In the genomic region with DNA sequence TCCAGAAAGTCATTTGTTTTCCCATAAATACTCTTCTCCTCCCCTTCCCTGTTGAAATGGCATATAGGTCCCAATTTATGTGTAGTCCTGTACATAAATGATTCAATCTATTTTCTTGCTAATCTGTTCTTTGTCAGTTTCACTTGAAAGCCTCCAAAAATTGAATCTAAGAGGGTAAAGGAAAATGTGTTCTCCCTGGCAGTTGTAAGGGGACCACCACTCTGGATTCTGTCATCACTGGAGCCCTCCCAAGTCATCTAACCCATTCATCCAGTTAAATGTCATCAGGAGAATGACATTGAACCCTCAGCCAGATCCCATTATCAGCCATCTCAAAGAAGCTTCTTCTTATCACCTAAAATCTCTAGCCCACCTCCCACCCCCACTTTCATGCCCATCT, we compare ENCODE assay signal across 28 cellular contexts.
"Had no signal": no experiment of that assay in that cellular context is flagged by ENCODE, and none has a peak within 500 bp of the region (broad histone marks: within the 10 kb centered on the region; RNA-seq: fewer than 3 reads in every experiment).

No MANE protein-coding gene starts in this region.

- H3K27ac ChIP-seq: stomach, suprapubic skin, testis, thoracic aorta, thyroid gland, tibial artery, tibial nerve, transverse colon, upper lobe of left lung, upper lobe of right lung, uterus, vagina had no signal

- H3K4me3 ChIP-seq: stomach, suprapubic skin, testis, thoracic aorta, thyroid gland, tibial artery, tibial nerve, transverse colon, upper lobe of left lung, upper lobe of right lung, uterus, vagina had no signal

- ATAC-seq: stimulated activated effector memory CD8-positive, alpha-beta T cell treated with anti-CD3 and anti-CD28 coated beads, Interleukin-12 subunit alpha, Interleukin-12 subunit beta, amount 100 ng/mL, for 72 hours; stimulated activated memory B cell treated with anti-CD40 and anti-IgM and Interleukin-4, amounts not matched to agents 10 μg/mL and 1 μg/mL and 100 μg/mL, for 72 hours; stimulated activated naive B cell treated with anti-CD40 and anti-IgM and Interleukin-4, amounts not matched to agents 10 μg/mL and 1 μg/mL and 100 μg/mL, for 72 hours; stimulated activated naive CD8-positive, alpha-beta T cell treated with anti-CD3 and anti-CD28 coated beads, Interleukin-15, amount 100 ng/mL, for 72 hours; stimulated activated naive CD8-positive, alpha-beta T cell treated with anti-CD3 and anti-CD28 coated beads, Interleukin-15, Interleukin-2, amounts not matched to agents 100 U/mL and 50 U/mL, for 24 hours; upper lobe of right lung had no signal

- H3K27me3 ChIP-seq: stomach, suprapubic skin, testis, thyroid gland, tibial nerve, transverse colon, upper lobe of left lung, upper lobe of right lung, uterus, vagina had no signal

- H3K36me3 Mint-ChIP-seq: stimulated activated effector memory CD8-positive, alpha-beta T cell treated with anti-CD3 and anti-CD28 coated beads, Interleukin-12 subunit alpha, Interleukin-12 subunit beta, amount 100 ng/mL, for 72 hours; stimulated activated memory B cell treated with anti-CD40 and anti-IgM and Interleukin-4, amounts not matched to agents 10 μg/mL and 1 μg/mL and 100 μg/mL, for 72 hours; stimulated activated naive B cell treated with anti-CD40 and anti-IgM and Interleukin-4, amounts not matched to agents 10 μg/mL and 1 μg/mL and 100 μg/mL, for 72 hours; type B pancreatic cell had no signal

- H3K9me3 ChIP-seq: stomach, suprapubic skin, testis, thoracic aorta, thyroid gland, tibial artery, tibial nerve, transverse colon, upper lobe of left lung, upper lobe of right lung, uterus, vagina had no signal

- H3K4me1 ChIP-seq: suprapubic skin, testis, thyroid gland, tibial artery, tibial nerve, transverse colon, upper lobe of left lung, upper lobe of right lung, uterus, vagina had no signal

- DNase-seq: stimulated activated CD4-positive, alpha-beta T cell treated with anti-CD3 and anti-CD28 coated beads, Interleukin-2, amount 100 ng/mL, for 48 hours; stimulated activated CD4-positive, alpha-beta T cell treated with anti-CD3 and anti-CD28 coated beads, Interleukin-4, amount 100 ng/mL, for 1 hour; stimulated activated CD4-positive, alpha-beta T cell treated with anti-CD3 and anti-CD28 coated beads, Interleukin-4, amount 100 ng/mL, for 24 hours; stimulated activated CD4-positive, alpha-beta T cell treated with anti-CD3 and anti-CD28 coated beads, Interleukin-4, amount 100 ng/mL, for 4 hours; stimulated activated CD8-positive, alpha-beta memory T cell treated with anti-CD3 and anti-CD28 coated beads, Interleukin-4, amount 100 ng/mL, for 48 hours; stimulated activated naive B cell treated with anti-CD40 and anti-IgM and Interleukin-4, amounts not matched to agents 10 μg/mL and 1 μg/mL and 100 μg/mL, for 72 hours; stimulated activated naive CD4-positive, alpha-beta T cell; stimulated activated naive CD4-positive, alpha-beta T cell treated with Interleukin-2 at 50 U/mL for 16 hours; stimulated activated naive CD8-positive, alpha-beta T cell treated with anti-CD3 and anti-CD28 coated beads, Interleukin-15, amount 100 ng/mL, for 72 hours; stimulated activated naive CD8-positive, alpha-beta T cell treated with anti-CD3 and anti-CD28 coated beads, Interleukin-15, Interleukin-2, amounts not matched to agents 100 U/mL and 50 U/mL, for 24 hours; stomach; substantia nigra; testis; thyroid gland; tibial artery; transverse colon; trophoblast cell; upper lobe of left lung; upper lobe of right lung; uterus had no signal

- H3K9me3 Mint-ChIP-seq: stimulated activated effector memory CD8-positive, alpha-beta T cell treated with anti-CD3 and anti-CD28 coated beads, Interleukin-12 subunit alpha, Interleukin-12 subunit beta, amount 100 ng/mL, for 72 hours; stimulated activated memory B cell treated with anti-CD40 and anti-IgM and Interleukin-4, amounts not matched to agents 10 μg/mL and 1 μg/mL and 100 μg/mL, for 72 hours; stimulated activated naive B cell treated with anti-CD40 and anti-IgM and Interleukin-4, amounts not matched to agents 10 μg/mL and 1 μg/mL and 100 μg/mL, for 72 hours; stimulated activated naive CD8-positive, alpha-beta T cell treated with anti-CD3 and anti-CD28 coated beads, Interleukin-15, amount 100 ng/mL, for 72 hours; stimulated activated naive CD8-positive, alpha-beta T cell treated with anti-CD3 and anti-CD28 coated beads, Interleukin-15, Interleukin-2, amounts not matched to agents 100 ng/mL and 50 ng/mL, for 24 hours had no signal

- H3K36me3 ChIP-seq: stomach, suprapubic skin, thoracic aorta, thyroid gland, tibial artery, tibial nerve, transverse colon, upper lobe of left lung, upper lobe of right lung, uterus, vagina had no signal

- H3K27ac Mint-ChIP-seq: stimulated activated effector memory CD8-positive, alpha-beta T cell treated with anti-CD3 and anti-CD28 coated beads, Interleukin-12 subunit alpha, Interleukin-12 subunit beta, amount 100 ng/mL, for 72 hours; stimulated activated memory B cell treated with anti-CD40 and anti-IgM and Interleukin-4, amounts not matched to agents 10 μg/mL and 1 μg/mL and 100 μg/mL, for 72 hours; stimulated activated naive B cell treated with anti-CD40 and anti-IgM and Interleukin-4, amounts not matched to agents 10 μg/mL and 1 μg/mL and 100 μg/mL, for 72 hours; stimulated activated naive CD8-positive, alpha-beta T cell treated with anti-CD3 and anti-CD28 coated beads, Interleukin-15, amount 100 ng/mL, for 72 hours; stimulated activated naive CD8-positive, alpha-beta T cell treated with anti-CD3 and anti-CD28 coated beads, Interleukin-15, Interleukin-2, amounts not matched to agents 100 ng/mL and 50 ng/mL, for 24 hours; type B pancreatic cell had no signal
